ENCODE assay signal across 22 cellular contexts in the genomic region with DNA sequence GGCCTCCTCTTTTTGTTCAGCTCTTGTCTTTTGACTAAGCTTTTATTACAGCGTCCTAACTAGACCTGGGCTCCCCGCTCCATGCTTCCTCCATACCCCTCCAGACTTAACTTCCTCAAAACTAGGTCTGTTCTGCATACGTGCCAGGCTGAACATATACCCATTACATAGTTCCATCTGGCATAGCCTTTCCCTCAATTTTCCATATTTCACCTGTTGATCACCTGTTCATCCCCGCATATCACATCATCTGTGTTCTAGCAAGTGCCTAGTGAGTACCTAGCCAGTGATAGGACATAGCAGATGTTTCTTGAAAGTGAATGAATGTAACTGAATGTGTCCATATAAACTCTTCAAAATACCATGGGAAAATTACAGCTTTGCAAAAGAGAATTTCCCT.
"Had no signal": no experiment of that assay in that cellular context is flagged by ENCODE, and none has a peak within 500 bp of the region (broad histone marks: within the 10 kb centered on the region; RNA-seq: fewer than 3 reads in every experiment).

No MANE protein-coding gene starts in this region.

- H3K4me3 Mint-ChIP-seq: activated CD8-positive, alpha-beta T cell treated with anti-CD3 and anti-CD28 coated beads, Interleukin-2, amount 10 ng/mL, durations not matched to agents 7 days and 5 days; activated naive CD4-positive, alpha-beta T cell treated with anti-CD3 and anti-CD28 coated beads, Interleukin-2, amount 50 U/mL, for 24 hours; T-helper 17 cell; WTC11 had no signal

- DNase-seq: activated CD4-positive, alpha-beta T cell treated with anti-CD3 and anti-CD28 coated beads for 48 hours; activated CD4-positive, alpha-beta T cell treated with anti-CD3 and anti-CD28 coated beads, Interleukin-2, amount 50 U/mL, for 4 hours; activated CD4-positive, CD25-positive, alpha-beta regulatory T cell treated with anti-CD3 and anti-CD28 coated beads, Interleukin-2, amount 50 U/mL, for 72 hours; activated CD8-positive, alpha-beta memory T cell treated with anti-CD3 and anti-CD28 coated beads, Interleukin-2, amount 50 U/mL, for 48 hours; activated CD8-positive, alpha-beta T cell treated with anti-CD3 and anti-CD28 coated beads, Interleukin-2, amount 10 ng/mL, durations not matched to agents 7 days and 5 days; activated T-cell treated with anti-CD3 and anti-CD28 coated beads, Interleukin-2, amount 50 U/mL, for 1 hour; amygdala; brain microvascular endothelial cell; MM.1S; NCI-H1048; NCI-H146; NCI-H187 treated with DMSO at 0.1 percent for 48 hours; NCI-H2081 treated with DMSO at 0.1 percent for 48 hours; NCI-H446; NCI-H524; PC-3; SHP77; T-helper 17 cell; T-helper 9 cell had no signal

- H3K36me3 ChIP-seq: cardiac muscle cell had no signal

- H3K4me3 ChIP-seq: cardiac muscle cell had no signal

- H3K9me3 Mint-ChIP-seq: activated naive CD4-positive, alpha-beta T cell treated with anti-CD3 and anti-CD28 coated beads, Interleukin-2, amount 50 U/mL, for 24 hours; WTC11 had no signal

- ATAC-seq: activated CD8-positive, alpha-beta T cell treated with anti-CD3 and anti-CD28 coated beads, Interleukin-2, amount 10 ng/mL, durations not matched to agents 7 days and 5 days; PC-3; T-helper 17 cell; WTC11 had no signal

- H3K27me3 Mint-ChIP-seq: activated naive CD4-positive, alpha-beta T cell treated with anti-CD3 and anti-CD28 coated beads, Interleukin-2, amount 50 U/mL, for 24 hours; T-helper 17 cell had no signal

- H3K4me1 Mint-ChIP-seq: WTC11 had no signal

- H3K27me3 ChIP-seq: brain microvascular endothelial cell, cardiac muscle cell had no signal

- H3K27ac ChIP-seq: brain microvascular endothelial cell, cardiac muscle cell had no signal

- H3K27ac Mint-ChIP-seq: activated CD8-positive, alpha-beta T cell treated with anti-CD3 and anti-CD28 coated beads, Interleukin-2, amount 10 ng/mL, durations not matched to agents 7 days and 5 days; activated naive CD4-positive, alpha-beta T cell treated with anti-CD3 and anti-CD28 coated beads, Interleukin-2, amount 50 U/mL, for 24 hours; T-helper 17 cell; WTC11 had no signal
